Comparison of ENCODE assay signal across 21 cellular contexts in genomic region chr5:65812648-65813047, GRCh38.
DNase-seq lines count a peak whose midpoint lies in the region; ATAC-seq and TF ChIP-seq lines count a peak whose summit lies in the region.
"Had no signal": no experiment of that assay in that cellular context is flagged by ENCODE, and none has a peak within 500 bp of the region (broad histone marks: within the 10 kb centered on the region; RNA-seq: fewer than 3 reads in every experiment).

No MANE protein-coding gene starts in this region.

- H3K4me2 ChIP-seq in osteoblast (ENCODE audit: insufficient read depth, low read length), result no peak overlapping the region

- ATAC-seq in T-helper 17 cell (peak; percentile 60), left colon (peak; percentile 72), WTC11 (no peak)
- no peak for ATAC-seq in natural killer cell treated with Interleukin-12 subunit alpha and Interleukin-12 subunit beta and Interleukin-15 and Interleukin-18, amount 100 ng/mL, for 72 hours
- ATAC-seq: Right ventricle myocardium inferior, upper lobe of right lung had no signal

- no peaks in the 10 kb centered on the region for H3K9me3 Mint-ChIP-seq in WTC11
- no peaks in the 10 kb centered on the region for H3K9me3 Mint-ChIP-seq in natural killer cell treated with Interleukin-12 subunit alpha and Interleukin-12 subunit beta and Interleukin-15 and Interleukin-18, amount 100 ng/mL, for 72 hours
- H3K9me3 Mint-ChIP-seq: activated T-helper 2 cell treated with anti-CD3 and anti-CD28 coated beads, Interferon-gamma antibody, Interleukin-2, Interleukin-4, amounts not matched to agents 10 μg/mL and 5 μg/mL and 100 μg/mL, durations not matched to agents 14 hours and 24 hours and 36 hours; stimulated activated naive CD8-positive, alpha-beta T cell treated with anti-CD3 and anti-CD28 coated beads, Interleukin-15, Interleukin-2, amounts not matched to agents 100 ng/mL and 50 ng/mL, for 24 hours had no signal

- no peak overlapping the region for H2AFZ ChIP-seq in osteoblast (ENCODE audit: low read length)

- H3K27me3 ChIP-seq in osteoblast (ENCODE audit: insufficient read depth, low read length), result no peaks in the 10 kb centered on the region
- H3K27me3 ChIP-seq: upper lobe of right lung had no signal

- TF ChIP-seq CTCF in WTC11 (IDR thresholded peaks at IDR 0.05) (no peak), osteoblast (IDR thresholded peaks at IDR 0.05; ENCODE audit: extremely low read depth, low read depth, low read length) (no peak)

- H3K27ac Mint-ChIP-seq in T-helper 17 cell, result no peak overlapping the region
- no peak overlapping the region for H3K27ac Mint-ChIP-seq in WTC11
- no peak overlapping the region for H3K27ac Mint-ChIP-seq in natural killer cell treated with Interleukin-12 subunit alpha and Interleukin-12 subunit beta and Interleukin-15 and Interleukin-18, amount 100 ng/mL, for 72 hours
- H3K27ac Mint-ChIP-seq: activated T-helper 2 cell treated with anti-CD3 and anti-CD28 coated beads, Interferon-gamma antibody, Interleukin-2, Interleukin-4, amounts not matched to agents 10 μg/mL and 5 μg/mL and 100 μg/mL, durations not matched to agents 14 hours and 24 hours and 36 hours; stimulated activated naive CD8-positive, alpha-beta T cell treated with anti-CD3 and anti-CD28 coated beads, Interleukin-15, Interleukin-2, amounts not matched to agents 100 ng/mL and 50 ng/mL, for 24 hours had no signal

- no peak overlapping the region for H3K4me3 Mint-ChIP-seq in T-helper 17 cell
- H3K4me3 Mint-ChIP-seq in WTC11, result no peak overlapping the region
- no peak overlapping the region for H3K4me3 Mint-ChIP-seq in natural killer cell treated with Interleukin-12 subunit alpha and Interleukin-12 subunit beta and Interleukin-15 and Interleukin-18, amount 100 ng/mL, for 72 hours
- H3K4me3 Mint-ChIP-seq: stimulated activated naive CD8-positive, alpha-beta T cell treated with anti-CD3 and anti-CD28 coated beads, Interleukin-15, Interleukin-2, amounts not matched to agents 100 ng/mL and 50 ng/mL, for 24 hours had no signal

- no peaks in the 10 kb centered on the region for H3K27me3 Mint-ChIP-seq in T-helper 17 cell
- no peaks in the 10 kb centered on the region for H3K27me3 Mint-ChIP-seq in WTC11 (ENCODE audit: low read depth)
- H3K27me3 Mint-ChIP-seq in natural killer cell treated with Interleukin-12 subunit alpha and Interleukin-12 subunit beta and Interleukin-15 and Interleukin-18, amount 100 ng/mL, for 72 hours, result no peaks in the 10 kb centered on the region
- H3K27me3 Mint-ChIP-seq: stimulated activated naive CD8-positive, alpha-beta T cell treated with anti-CD3 and anti-CD28 coated beads, Interleukin-15, Interleukin-2, amounts not matched to agents 100 ng/mL and 50 ng/mL, for 24 hours had no signal

- H3K36me3 Mint-ChIP-seq in T-helper 17 cell (ENCODE audit: low read depth), result peaks cover 2% of the 10 kb centered on the region
- H3K36me3 Mint-ChIP-seq in WTC11, result peaks cover 66% of the 10 kb centered on the region
- H3K36me3 Mint-ChIP-seq in natural killer cell treated with Interleukin-12 subunit alpha and Interleukin-12 subunit beta and Interleukin-15 and Interleukin-18, amount 100 ng/mL, for 72 hours, result no peaks in the 10 kb centered on the region

- H3K36me3 ChIP-seq in osteoblast (ENCODE audit: insufficient read depth, low read length), result peaks cover 20% of the 10 kb centered on the region
- H3K36me3 ChIP-seq: left ventricle myocardium inferior, upper lobe of right lung had no signal

- H3K4me1 Mint-ChIP-seq in T-helper 17 cell (peaks cover 9% of the 10 kb centered on the region), WTC11 (peaks cover 5% of the 10 kb centered on the region)
- H3K4me1 Mint-ChIP-seq in natural killer cell treated with Interleukin-12 subunit alpha and Interleukin-12 subunit beta and Interleukin-15 and Interleukin-18, amount 100 ng/mL, for 72 hours (ENCODE audit: low read depth in 2 of 2), result no peaks in the 10 kb centered on the region

- H3K27ac ChIP-seq in osteoblast (ENCODE audit: low read depth, low read length), result no peak overlapping the region
- H3K27ac ChIP-seq: left ventricle myocardium inferior, upper lobe of right lung had no signal

- no peak overlapping the region for H3K4me3 ChIP-seq in osteoblast (ENCODE audit: insufficient read depth, low read length)
- H3K4me3 ChIP-seq: left ventricle myocardium inferior, upper lobe of right lung had no signal

- no peaks in the 10 kb centered on the region for H3K79me2 ChIP-seq in osteoblast (ENCODE audit: insufficient read depth, low read length)

- CTCF ChIA-PET in WTC11 (lab: Charles Lee), result no interaction called here

- H3K4me1 ChIP-seq in osteoblast (ENCODE audit: insufficient read depth, low read length), result peaks cover 44% of the 10 kb centered on the region
- H3K4me1 ChIP-seq: upper lobe of right lung had no signal

- intact Hi-C loops in left colon (cut with DNase I, micrococcal nuclease), result no loop called here

- H4K20me1 ChIP-seq in osteoblast (ENCODE audit: insufficient read depth, low read length), result no peaks in the 10 kb centered on the region

- in situ Hi-C loops in Caki2 (cut with HindIII; ENCODE audit: low pct_unique_long_range_greater_than_20kb, low sequenced_read_pairs), result no loop called here

- peak; percentile 44 for DNase-seq in Caki2 (ENCODE audit: low read depth)
- DNase-seq in H4 (ENCODE audit: low spot score), result peak; percentile 20
- DNase-seq in T-helper 17 cell, result no peak
- peak; percentile 53 to 82 for DNase-seq in left colon
- DNase-seq in WTC11 (ENCODE audit: low spot score), result no peak
- DNase-seq in 8988T, result no peak
- no peak for DNase-seq in natural killer cell treated with Interleukin-12 subunit alpha and Interleukin-12 subunit beta and Interleukin-15 and Interleukin-18, amount 100 ng/mL, for 72 hours (ENCODE audit: low spot score)
- DNase-seq in osteoblast (ENCODE audit: insufficient read length, low spot score, missing footprints), result no peak
- DNase-seq: anterior cingulate cortex; cerebellar nuclear complex; effector memory CD4-positive, alpha-beta T cell; glutamatergic neuron; KG1; left ventricle myocardium inferior; NCI-H1105 treated with DMSO at 0.1 percent for 48 hours; NCI-H526; stimulated activated CD4-positive, alpha-beta T cell treated with anti-CD3 and anti-CD28 coated beads, Interleukin-2, amount 100 ng/mL, for 24 hours; upper lobe of right lung had no signal

- no peaks in the 10 kb centered on the region for H3K9me3 ChIP-seq in T-helper 17 cell (ENCODE audit: control insufficient read depth, low read length, poor library complexity, severe bottlenecking)
- no peaks in the 10 kb centered on the region for H3K9me3 ChIP-seq in osteoblast (ENCODE audit: low read depth, low read length)
- H3K9me3 ChIP-seq: left ventricle myocardium inferior, upper lobe of right lung had no signal

- POLR2A ChIA-PET in WTC11 (lab: Charles Lee), result no interaction called here

TF ChIP-seq in WTC11, 78 proteins besides CTCF, POLR2A, EP300 and RAD21 (continues in another document):
- TF ChIP-seq RORB (CRISPR knock-in tag; IDR thresholded peaks at IDR 0.05) (no peak), ZNF425 (CRISPR knock-in tag; conservative IDR thresholded peaks at IDR 0.05) (no peak), ZNF281 (CRISPR knock-in tag; IDR thresholded peaks at IDR 0.05) (no peak), GABPB1 (CRISPR knock-in tag; IDR thresholded peaks at IDR 0.05) (no peak), ZNF396 (CRISPR knock-in tag; IDR thresholded peaks at IDR 0.05; ENCODE audit: borderline replicate concordance) (no peak), EMX1 (CRISPR knock-in tag; IDR thresholded peaks at IDR 0.05) (no peak), CDX4 (CRISPR knock-in tag; IDR thresholded peaks at IDR 0.05; ENCODE audit: borderline replicate concordance) (no peak)

Comparison
In these comparisons a context has a peak if more than half of its experiments do, and no peak if none do; other contexts are left out.
1. DNase-seq: peak in Caki2 (single experiment), H4 (single experiment) and left colon (2 of 2); none in T-helper 17 cell (0 of 3), WTC11 (single experiment), 8988T (single experiment), natural killer cell treated with Interleukin-12 subunit alpha and Interleukin-12 subunit beta and Interleukin-15 and Interleukin-18, amount 100 ng/mL, for 72 hours (single experiment) and osteoblast (single experiment).
2. ATAC-seq: peak in T-helper 17 cell (single experiment) and left colon (single experiment); none in WTC11 (single experiment) and natural killer cell treated with Interleukin-12 subunit alpha and Interleukin-12 subunit beta and Interleukin-15 and Interleukin-18, amount 100 ng/mL, for 72 hours (0 of 2).